ENCODE assay signal across 2 cellular contexts in genomic region chr1:164685656-164686055, GRCh38.
TF ChIP-seq lines count a peak whose summit lies in the region.

No MANE protein-coding gene starts in this region.

TF ChIP-seq in SK-N-SH treated with all-trans-retinoic acid at 6 μM for 48 hours, 23 proteins besides CTCF, POLR2A, EP300 and RAD21 (continued from another document):
- TF ChIP-seq ISL1 (CRISPR knock-in tag; IDR thresholded peaks at IDR 0.05) (no peak), ZC3H10 (CRISPR knock-in tag; IDR thresholded peaks at IDR 0.05) (no peak), TSHZ2 (CRISPR knock-in tag; IDR thresholded peaks at IDR 0.05) (no peak), SNAI2 (CRISPR knock-in tag; IDR thresholded peaks at IDR 0.05) (no peak), CSRNP3 (CRISPR knock-in tag; IDR thresholded peaks at IDR 0.05) (no peak), ESRRG (CRISPR knock-in tag; IDR thresholded peaks at IDR 0.05) (no peak), BACH2 (CRISPR knock-in tag; IDR thresholded peaks at IDR 0.05; ENCODE audit: borderline replicate concordance) (no peak), ZNF70 (CRISPR knock-in tag; IDR thresholded peaks at IDR 0.05) (no peak), POU6F1 (CRISPR knock-in tag; IDR thresholded peaks at IDR 0.05; ENCODE audit: borderline replicate concordance, low read depth) (no peak)

TF ChIP-seq in SK-N-SH, 30 proteins besides CTCF, POLR2A, EP300 and RAD21 (continued from another document):
- TF ChIP-seq, protein P1, sequence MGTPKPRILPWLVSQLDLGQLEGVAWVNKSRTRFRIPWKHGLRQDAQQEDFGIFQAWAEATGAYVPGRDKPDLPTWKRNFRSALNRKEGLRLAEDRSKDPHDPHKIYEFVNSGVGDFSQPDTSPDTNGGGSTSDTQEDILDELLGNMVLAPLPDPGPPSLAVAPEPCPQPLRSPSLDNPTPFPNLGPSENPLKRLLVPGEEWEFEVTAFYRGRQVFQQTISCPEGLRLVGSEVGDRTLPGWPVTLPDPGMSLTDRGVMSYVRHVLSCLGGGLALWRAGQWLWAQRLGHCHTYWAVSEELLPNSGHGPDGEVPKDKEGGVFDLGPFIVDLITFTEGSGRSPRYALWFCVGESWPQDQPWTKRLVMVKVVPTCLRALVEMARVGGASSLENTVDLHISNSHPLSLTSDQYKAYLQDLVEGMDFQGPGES (IDR thresholded peaks at IDR 0.05; ENCODE audit: low read depth, low read length): no peak
- TF ChIP-seq EZH2phosphoT487 (IDR thresholded peaks at IDR 0.05; ENCODE audit: borderline replicate concordance, low read depth): no peak
- TF ChIP-seq GATA2 (CRISPR knock-in tag; IDR thresholded peaks at IDR 0.05): no peak
- no peak for TF ChIP-seq NFIC (IDR thresholded peaks at IDR 0.05; ENCODE audit: borderline replicate concordance)
- no peak for TF ChIP-seq TAF1 (IDR thresholded peaks at IDR 0.05; ENCODE audit: borderline replicate concordance, low read depth, low read length)
TF ChIP-seq in SK-N-SH: peak in this region for 0.
